In genomic region chr2:65430515-65431416, GRCh38 we compare ENCODE assay signal across 8 cellular contexts. TPM values are rescaled to one million over a fixed set of nuclear protein-coding genes. Genes with fewer than 3 reads are reported as not detected.
DNase-seq lines count a peak whose midpoint lies in the region; ATAC-seq and TF ChIP-seq lines count a peak whose summit lies in the region.

No MANE protein-coding gene starts in this region.

- TF ChIP-seq CTCF in osteocyte (IDR thresholded peaks at IDR 0.05): no peak
- TF ChIP-seq CTCF in type B pancreatic cell (conservative IDR thresholded peaks at IDR 0.05): peak; percentile 41

- H3K27me3 Mint-ChIP-seq in activated naive CD4-positive, alpha-beta T cell treated with anti-CD3 and anti-CD28 coated beads, Interleukin-2, amount 10 ng/mL, durations not matched to agents 7 days and 5 days: peaks cover 47% of the 10 kb centered on the region
- H3K27me3 Mint-ChIP-seq in osteocyte (ENCODE audit: unreplicated experiment) (no peaks in the 10 kb centered on the region), type B pancreatic cell (no peaks in the 10 kb centered on the region)

- H3K4me1 Mint-ChIP-seq in activated naive CD4-positive, alpha-beta T cell treated with anti-CD3 and anti-CD28 coated beads, Interleukin-2, amount 10 ng/mL, durations not matched to agents 7 days and 5 days: peaks cover 29% of the 10 kb centered on the region
- H3K4me1 Mint-ChIP-seq in osteocyte (ENCODE audit: unreplicated experiment) (peaks cover 22% of the 10 kb centered on the region), type B pancreatic cell (ENCODE audit: unreplicated experiment) (peaks cover 15% of the 10 kb centered on the region)

- intact Hi-C loops in Right ventricle myocardium superior (cut with DNase I): loop anchor here (2.0 to 5.0 kb wide), 2 partner anchors 118 to 166 kb away; no protein-coding TSS in a partner anchor

- peaks cover 5% of the 10 kb centered on the region for H3K36me3 Mint-ChIP-seq in activated naive CD4-positive, alpha-beta T cell treated with anti-CD3 and anti-CD28 coated beads, Interleukin-2, amount 10 ng/mL, durations not matched to agents 7 days and 5 days
- H3K36me3 Mint-ChIP-seq in osteocyte (ENCODE audit: unreplicated experiment): peaks cover 3% of the 10 kb centered on the region
- H3K36me3 Mint-ChIP-seq in type B pancreatic cell: no peaks in the 10 kb centered on the region

- peak overlapping the region; percentile 96 for H3K4me3 ChIP-seq in MG63

- no peaks in the 10 kb centered on the region for H3K27me3 ChIP-seq in MG63

- peak overlapping the region; percentile 94 for H3K4me3 Mint-ChIP-seq in activated naive CD4-positive, alpha-beta T cell treated with anti-CD3 and anti-CD28 coated beads, Interleukin-2, amount 10 ng/mL, durations not matched to agents 7 days and 5 days
- H3K4me3 Mint-ChIP-seq in osteocyte (ENCODE audit: unreplicated experiment) (peak overlapping the region; percentile 91), type B pancreatic cell (peak overlapping the region; percentile 95)

- peaks cover 15% of the 10 kb centered on the region for H3K36me3 ChIP-seq in MG63

- CTCF ChIA-PET in activated naive CD4-positive, alpha-beta T cell treated with anti-CD3 and anti-CD28 coated beads, Interleukin-2, amount 10 ng/mL, durations not matched to agents 7 days and 5 days (lab: Charles Lee): interaction anchor here (1.0 kb wide), 1 partner anchor 48 kb away, joined by 3 read pairs; no protein-coding TSS in a partner anchor

- no peaks in the 10 kb centered on the region for H3K9me3 ChIP-seq in MG63

- ATAC-seq in Right ventricle myocardium superior (ENCODE audit: poor library complexity): peak; percentile 29

- H3K9me3 Mint-ChIP-seq in activated naive CD4-positive, alpha-beta T cell treated with anti-CD3 and anti-CD28 coated beads, Interleukin-2, amount 10 ng/mL, durations not matched to agents 7 days and 5 days: no peaks in the 10 kb centered on the region
- no peaks in the 10 kb centered on the region for H3K9me3 Mint-ChIP-seq in osteocyte (ENCODE audit: unreplicated experiment)
- H3K9me3 Mint-ChIP-seq in type B pancreatic cell: no peaks in the 10 kb centered on the region

- DNase-seq in DMS153 treated with DMSO at 0.1 percent for 48 hours (lab: John Stamatoyannopoulos, UW; ENCODE audit: unreplicated experiment): peak; percentile 48
- DNase-seq in H4 (ENCODE audit: low spot score): peak; percentile 63
- DNase-seq in MG63: peak; percentile 60
- DNase-seq in SHP77 treated with DMSO at 0.1 percent for 48 hours (lab: John Stamatoyannopoulos, UW): peak; percentile 31
- peak; percentile 83 for DNase-seq in activated naive CD4-positive, alpha-beta T cell treated with anti-CD3 and anti-CD28 coated beads, Interleukin-2, amount 10 ng/mL, durations not matched to agents 7 days and 5 days
- DNase-seq in Right ventricle myocardium superior: peak; percentile 74
- DNase-seq in osteocyte (ENCODE audit: extremely low spot score, unreplicated experiment): peak; percentile 86
- DNase-seq in type B pancreatic cell (ENCODE audit: extremely low spot score, unreplicated experiment): peak; percentile 75

- H3K27ac Mint-ChIP-seq in activated naive CD4-positive, alpha-beta T cell treated with anti-CD3 and anti-CD28 coated beads, Interleukin-2, amount 10 ng/mL, durations not matched to agents 7 days and 5 days: peak overlapping the region; percentile 87
- peak overlapping the region; percentile 65 for H3K27ac Mint-ChIP-seq in osteocyte (ENCODE audit: unreplicated experiment)
- peak overlapping the region; percentile 94 for H3K27ac Mint-ChIP-seq in type B pancreatic cell

RNA-seq across cellular contexts. Expression of gene SPRED2, which starts 1.6 kb away (rescaled TPM):
- 4.1 and 8.6 TPM in 2 replicates for total RNA-seq in H4 (2014; rRNA removed; shearing (Covaris generic))
- 1.7 and 3.8 TPM in 2 replicates for total RNA-seq in MG63 (2014; rRNA removed; shearing (Covaris generic); ENCODE audit: low replicate concordance)
- total RNA-seq in Right ventricle myocardium superior (14.9 TPM), osteocyte (44.4 and 46.3 TPM in 2 replicates), type B pancreatic cell (ENCODE audit: low replicate concordance) (38.9 and 43.0 TPM in 2 replicates)

Comparison
In these comparisons a context has a peak if more than half of its experiments do, and no peak if none do; other contexts are left out.
1. Peak in every context shown above with its lines: DNase-seq, ATAC-seq and H3K4me3 ChIP-seq.
2. DNase-seq: peak in every context shown above with its lines; median percentile 86 in osteocyte; 83 in activated naive CD4-positive, alpha-beta T cell treated with anti-CD3 and anti-CD28 coated beads, Interleukin-2, amount 10 ng/mL, durations not matched to agents 7 days and 5 days; 75 in type B pancreatic cell; 74 in Right ventricle myocardium superior; 63 in H4; 60 in MG63; 48 in DMS153 treated with DMSO at 0.1 percent for 48 hours; 31 in SHP77 treated with DMSO at 0.1 percent for 48 hours.